In the genomic region with DNA sequence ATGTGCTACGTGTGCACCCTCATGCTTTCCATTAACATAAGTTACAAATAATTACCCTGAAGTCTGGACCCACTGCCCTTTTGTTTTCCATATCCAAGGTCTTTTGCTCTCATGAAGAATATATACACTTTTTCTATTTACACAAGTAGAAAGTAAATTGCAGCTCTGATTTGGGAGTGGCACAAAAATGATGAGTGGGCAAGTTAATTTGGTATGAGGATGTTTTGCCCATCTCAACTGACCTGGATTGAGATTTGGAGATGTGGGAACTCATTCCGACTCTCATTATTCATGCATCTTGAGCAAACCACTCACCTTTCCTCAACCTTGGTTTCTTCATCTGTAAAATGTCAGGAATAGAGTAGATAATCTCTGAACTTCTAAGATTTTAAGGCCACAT, we compare ENCODE assay signal across 25 cellular contexts. TPM values are rescaled to one million over a fixed set of nuclear protein-coding genes. Genes with fewer than 3 reads are reported as not detected.
"Had no signal": no experiment of that assay in that cellular context is flagged by ENCODE, and none has a peak within 500 bp of the region (broad histone marks: within the 10 kb centered on the region; RNA-seq: fewer than 3 reads in every experiment).

No MANE protein-coding gene starts in this region.

- H3K36me3 ChIP-seq: esophagus squamous epithelium, gastrocnemius medialis, heart right ventricle, left lung, lower lobe of right lung had no signal

- H3K27ac ChIP-seq: coronary artery, epithelial cell of prostate, esophagus squamous epithelium, gastrocnemius medialis, heart right ventricle, left lung, lower lobe of right lung had no signal

- H3K9me3 ChIP-seq: esophagus squamous epithelium, gastrocnemius medialis, heart right ventricle, left lung, lower lobe of right lung, mucosa of descending colon had no signal

- H3K4me3 ChIP-seq: coronary artery, esophagus squamous epithelium, gastrocnemius medialis, heart right ventricle, left lung, lower lobe of right lung, mucosa of descending colon had no signal

- H3K4me1 ChIP-seq: esophagus squamous epithelium, gastrocnemius medialis, heart right ventricle, left lung, lower lobe of right lung had no signal

- DNase-seq: effector CD8-positive, alpha-beta T cell; effector memory CD8-positive, alpha-beta T cell; endodermal cell; erythroblast; esophagus squamous epithelium; foreskin fibroblast; foreskin melanocyte; gastrocnemius medialis; glutamatergic neuron; head of caudate nucleus; heart right ventricle; hippocampal formation; left cardiac atrium; left lung; left ventricle myocardium superior; lower lobe of right lung; mesenchymal stem cell; mucosa of descending colon; naive B cell; naive thymus-derived CD8-positive, alpha-beta T cell had no signal

- H3K27me3 ChIP-seq: esophagus squamous epithelium, gastrocnemius medialis, heart right ventricle, left lung had no signal

- ATAC-seq: effector memory CD8-positive, alpha-beta T cell; esophagus mucosa; gastrocnemius medialis; heart right ventricle; left cardiac atrium; left lung; left ventricle myocardium superior; lower lobe of right lung; mucosa of descending colon; naive thymus-derived CD8-positive, alpha-beta T cell had no signal

- FAIRE-seq: islet of Langerhans, keratinocyte had no signal

RNA-seq across cellular contexts. Expression of gene TMEM17, which starts 53.6 kb away (rescaled TPM):
- total RNA-seq: naive thymus-derived CD8-positive, alpha-beta T cell had no signal
- polyA plus RNA-seq: naive thymus-derived CD8-positive, alpha-beta T cell had no signal
